Comparison of ENCODE assay signal across 1 cellular context in genomic region chrX:130770615-130771014, GRCh38.
TF ChIP-seq lines count a peak whose summit lies in the region.

No MANE protein-coding gene starts in this region.

TF ChIP-seq in SK-N-SH, 30 proteins besides CTCF, POLR2A, EP300 and RAD21 (continued from another document):
- TF ChIP-seq YY1 (IDR thresholded peaks at IDR 0.05; ENCODE audit: low read depth) (peak; percentile 41; the same call in 1 of the 2 replicates), FOXJ3 (CRISPR knock-in tag; IDR thresholded peaks at IDR 0.05) (no peak), GABPA (IDR thresholded peaks at IDR 0.05; ENCODE audit: low read depth) (peak; percentile 10; the same call in 1 of the 2 replicates), REST (IDR thresholded peaks at IDR 0.05; ENCODE audit: low read depth, low read length) (no peak), MXI1 (IDR thresholded peaks at IDR 0.05; ENCODE audit: low read depth, low read length) (no peak), SMC3 (IDR thresholded peaks at IDR 0.05; ENCODE audit: low read depth, low read length) (no peak), MEF2A (IDR thresholded peaks at IDR 0.05; ENCODE audit: borderline replicate concordance, low read depth) (peak; percentile 28; the same call in 1 of the 2 replicates), IRF3 (IDR thresholded peaks at IDR 0.05; ENCODE audit: low read depth, low read length) (no peak), SIN3A (IDR thresholded peaks at IDR 0.05; ENCODE audit: borderline replicate concordance, low read depth, low read length) (no peak), ELF1 (IDR thresholded peaks at IDR 0.05) (no peak), FOXM1 (IDR thresholded peaks at IDR 0.05; ENCODE audit: low read depth) (no peak), RFX5 (IDR thresholded peaks at IDR 0.05; ENCODE audit: low read length) (no peak), PBX3 (IDR thresholded peaks at IDR 0.05) (peak; percentile 96), JUND (IDR thresholded peaks at IDR 0.05) (peak; percentile 88), GATA2 (CRISPR knock-in tag; IDR thresholded peaks at IDR 0.05) (no peak), NFIC (IDR thresholded peaks at IDR 0.05; ENCODE audit: borderline replicate concordance) (peak; percentile 84), TAF1 (IDR thresholded peaks at IDR 0.05; ENCODE audit: borderline replicate concordance, low read depth, low read length) (no peak), RCOR1 (IDR thresholded peaks at IDR 0.05; ENCODE audit: low read length) (no peak), USF2 (IDR thresholded peaks at IDR 0.05; ENCODE audit: borderline replicate concordance, low read depth, low read length) (no peak), CHD2 (IDR thresholded peaks at IDR 0.05; ENCODE audit: low read length, partially characterized antibody) (no peak), EZH2phosphoT487 (IDR thresholded peaks at IDR 0.05; ENCODE audit: borderline replicate concordance, low read depth) (no peak)
TF ChIP-seq in SK-N-SH: peak in this region for 12.
